Comparison of ENCODE assay signal across 13 cellular contexts in genomic region chr1:173050865-173051264, GRCh38. TPM values are rescaled to one million over a fixed set of nuclear protein-coding genes. Genes with fewer than 3 reads are reported as not detected.
DNase-seq lines count a peak whose midpoint lies in the region; ATAC-seq, FAIRE-seq and TF ChIP-seq lines count a peak whose summit lies in the region.
"Had no signal": no experiment of that assay in that cellular context is flagged by ENCODE, and none has a peak within 500 bp of the region (broad histone marks: within the 10 kb centered on the region; RNA-seq: fewer than 3 reads in every experiment).

Gene TNFSF18, minus strand, starts transcription at chr1:173050941. Its CDS starts 45 bp downstream, at chr1:173050896.

- H3K36me3 ChIP-seq in pancreas, result no peaks in the 10 kb centered on the region
- H3K36me3 ChIP-seq in WERI-Rb-1, result no peaks in the 10 kb centered on the region

- H3K4me3 ChIP-seq in pancreas, result no peak within 1 kb of the TSS
- H3K4me3 ChIP-seq in WERI-Rb-1 (ENCODE audit: low read depth, low read length), result no peak within 1 kb of the TSS

- H3K27ac ChIP-seq in pancreas, result no peak within 1 kb of the TSS
- no peak within 1 kb of the TSS for H3K27ac ChIP-seq in WERI-Rb-1

- peak; percentile 46 to 71 (median 64) for ATAC-seq in pancreas
- no peak for ATAC-seq in HG02678 (IDR thresholded peaks at IDR 0.05; ENCODE audit: unreplicated experiment)
- no peak for ATAC-seq in HG03280 (IDR thresholded peaks at IDR 0.05; ENCODE audit: unreplicated experiment)
- ATAC-seq: Panc1 had no signal

- WGBS in pancreas, 2 donors, result 2 to 3% methylated on average over 4 of the region's 4 CpGs

- FAIRE-seq in pancreas (lab: Jason Lieb, UNC), result peak; percentile 13
- no peak for FAIRE-seq in urothelium cell line (lab: Jason Lieb, UNC)

- H3K9me3 ChIP-seq in pancreas (no peaks in the 10 kb centered on the region), WERI-Rb-1 (ENCODE audit: severe bottlenecking) (no peaks in the 10 kb centered on the region)

- H3K27me3 ChIP-seq in pancreas, result no peaks in the 10 kb centered on the region
- peaks cover 33% of the 10 kb centered on the region for H3K27me3 ChIP-seq in WERI-Rb-1 (ENCODE audit: insufficient read depth, low read depth, severe bottlenecking)

- DNase-seq in EL (peak; percentile 52), RPMI8226 (peak; percentile 79), fibroblast of the conjunctiva (ENCODE audit: low read depth) (peak; percentile 44), pancreas (peak in 3 of 6 donors; percentile 6 to 18 (median 9)), urothelium cell line (ENCODE audit: low spot score) (no peak), WERI-Rb-1 (no peak)
- DNase-seq: activated naive CD4-positive, alpha-beta T cell; endodermal cell; NCI-H1092; stimulated activated CD4-positive, alpha-beta T cell treated with anti-CD3 and anti-CD28 coated beads, Interleukin-2, amount 100 ng/mL, for 24 hours had no signal

- H3K4me1 ChIP-seq in pancreas, result peaks cover 9 to 27% (median 10%) of the 10 kb centered on the region in 3 donors

- intact Hi-C loops in pancreas (cut with DNase I), result no loop called here

- TF ChIP-seq CTCF in pancreas (IDR thresholded peaks at IDR 0.05), result no peak
- no peak for TF ChIP-seq CTCF in WERI-Rb-1 (IDR thresholded peaks at IDR 0.05; ENCODE audit: low read depth, low read length)

RNA-seq across cellular contexts. Expression of gene TNFSF18, which starts in this region (rescaled TPM):
- under 1 TPM in 1 of 6 donors, not detected in 5; 0.09 TPM for total RNA-seq in pancreas
- not detected for polyA plus RNA-seq in pancreas
- total RNA-seq: endodermal cell had no signal

Comparison
In these comparisons a context has a peak if more than half of its experiments do, and no peak if none do; other contexts are left out.
1. Peak in ATAC-seq in pancreas; RNA of the gene not detected or under 1 TPM.
2. DNase-seq: peak in EL (single experiment), RPMI8226 (single experiment) and fibroblast of the conjunctiva (single experiment); none in urothelium cell line (single experiment) and WERI-Rb-1 (single experiment).